14 cellular contexts compared by ENCODE assay signal in genomic region chr6:155974967-155975366, GRCh38.
"Had no signal": no experiment of that assay in that cellular context is flagged by ENCODE, and none has a peak within 500 bp of the region (broad histone marks: within the 10 kb centered on the region; RNA-seq: fewer than 3 reads in every experiment).

No MANE protein-coding gene starts in this region.

- H3K27ac Mint-ChIP-seq: activated CD4-positive, alpha-beta memory T cell treated with anti-CD3 and anti-CD28 coated beads, Interleukin-2, amount 10 ng/mL, durations not matched to agents 7 days and 5 days; activated T-cell treated with anti-CD3 and anti-CD28 coated beads, Interleukin-2, amount 50 U/mL, for 24 hours; activated T-helper 2 cell treated with anti-CD3 and anti-CD28 coated beads, Interferon-gamma antibody, Interleukin-2, Interleukin-4, amounts not matched to agents 10 μg/mL and 5 μg/mL and 100 μg/mL, durations not matched to agents 14 hours and 24 hours and 36 hours had no signal

- H3K36me3 ChIP-seq: ascending aorta, gastrocnemius medialis, tibial artery had no signal

- H3K4me1 ChIP-seq: gastrocnemius medialis had no signal

- H3K27ac ChIP-seq: ascending aorta, coronary artery, gastrocnemius medialis, tibial artery had no signal

- ATAC-seq: gastrocnemius medialis, left ventricle myocardium superior had no signal

- H3K4me3 ChIP-seq: ascending aorta, coronary artery, gastrocnemius medialis, tibial artery had no signal

- H3K4me3 Mint-ChIP-seq: activated CD4-positive, alpha-beta memory T cell treated with anti-CD3 and anti-CD28 coated beads, Interleukin-2, amount 10 ng/mL, durations not matched to agents 7 days and 5 days; activated T-cell treated with anti-CD3 and anti-CD28 coated beads, Interleukin-2, amount 50 U/mL, for 24 hours; central memory CD8-positive, alpha-beta T cell had no signal

- H3K9me3 ChIP-seq: ascending aorta, gastrocnemius medialis, tibial artery had no signal

- H3K27me3 Mint-ChIP-seq: activated CD4-positive, alpha-beta memory T cell treated with anti-CD3 and anti-CD28 coated beads, Interleukin-2, amount 10 ng/mL, durations not matched to agents 7 days and 5 days; activated T-cell treated with anti-CD3 and anti-CD28 coated beads, Interleukin-2, amount 50 U/mL, for 24 hours; central memory CD8-positive, alpha-beta T cell had no signal

- H3K9me3 Mint-ChIP-seq: activated CD4-positive, alpha-beta memory T cell treated with anti-CD3 and anti-CD28 coated beads, Interleukin-2, amount 10 ng/mL, durations not matched to agents 7 days and 5 days; activated T-cell treated with anti-CD3 and anti-CD28 coated beads, Interleukin-2, amount 50 U/mL, for 24 hours; activated T-helper 2 cell treated with anti-CD3 and anti-CD28 coated beads, Interferon-gamma antibody, Interleukin-2, Interleukin-4, amounts not matched to agents 10 μg/mL and 5 μg/mL and 100 μg/mL, durations not matched to agents 14 hours and 24 hours and 36 hours; central memory CD8-positive, alpha-beta T cell had no signal

- H3K27me3 ChIP-seq: ascending aorta, gastrocnemius medialis, tibial artery had no signal

- DNase-seq: activated CD4-positive, alpha-beta memory T cell treated with anti-CD3 and anti-CD28 coated beads, Interleukin-2, amount 10 ng/mL, durations not matched to agents 7 days and 5 days; activated CD4-positive, alpha-beta T cell treated with anti-CD3 and anti-CD28 coated beads for 48 hours; activated CD4-positive, CD25-positive, alpha-beta regulatory T cell; activated naive CD4-positive, alpha-beta T cell treated with Interleukin-2 at 50 U/mL for 16 hours; activated T-cell treated with anti-CD3 and anti-CD28 coated beads, Interleukin-2, amount 50 U/mL, for 24 hours; gastrocnemius medialis; left ventricle myocardium superior; stimulated activated CD4-positive, alpha-beta T cell treated with anti-CD3 and anti-CD28 coated beads, Interleukin-2, amount 100 ng/mL, for 24 hours; stimulated activated naive CD4-positive, alpha-beta T cell treated with Interleukin-2 at 50 U/mL for 16 hours; tibial artery had no signal
